ENCODE assay signal across 2 cellular contexts in the genomic region with DNA sequence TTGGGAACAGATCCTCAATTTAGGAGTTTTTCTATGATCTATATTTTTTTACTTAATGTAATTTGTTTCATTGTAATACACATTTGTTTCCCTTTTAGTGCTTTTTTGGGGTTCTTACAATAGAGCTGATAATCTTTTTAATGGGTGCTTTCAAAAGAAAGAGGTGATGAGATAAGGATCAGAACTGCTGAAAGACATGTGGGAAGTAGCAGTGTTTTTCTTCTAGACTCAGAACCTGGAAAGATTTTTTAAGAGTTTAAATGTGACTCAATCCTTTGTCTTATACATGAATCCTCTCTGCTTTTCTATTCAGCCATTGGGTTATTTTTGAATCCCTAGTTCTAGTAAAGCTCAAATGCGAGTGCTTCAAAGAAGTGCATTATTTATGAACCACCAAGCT.
TF ChIP-seq lines count a peak whose summit lies in the region.

No MANE protein-coding gene starts in this region.

TF ChIP-seq in A549, 52 proteins besides CTCF, POLR2A, EP300 and RAD21 (continued from another document):
- TF ChIP-seq PHF8 (IDR thresholded peaks at IDR 0.05; ENCODE audit: borderline replicate concordance, low read depth) (no peak), EHF (CRISPR knock-in tag; IDR thresholded peaks at IDR 0.05) (no peak), KDM1A (IDR thresholded peaks at IDR 0.05; ENCODE audit: low read depth) (no peak), NPAS2 (CRISPR knock-in tag; IDR thresholded peaks at IDR 0.05; ENCODE audit: borderline replicate concordance) (no peak), ZFP36 (IDR thresholded peaks at IDR 0.05; ENCODE audit: borderline replicate concordance, partially characterized antibody) (no peak), JUN (IDR thresholded peaks at IDR 0.05) (no peak), CEBPB (IDR thresholded peaks at IDR 0.05) (no peak), MAZ (IDR thresholded peaks at IDR 0.05; ENCODE audit: borderline replicate concordance, low read depth, low read length) (no peak), POLR2AphosphoS2 (conservative IDR thresholded peaks at IDR 0.05; ENCODE audit: low read length) (no peak), HOXB13 (CRISPR knock-in tag; IDR thresholded peaks at IDR 0.05; ENCODE audit: low read depth) (no peak)
- TF ChIP-seq, protein P1, sequence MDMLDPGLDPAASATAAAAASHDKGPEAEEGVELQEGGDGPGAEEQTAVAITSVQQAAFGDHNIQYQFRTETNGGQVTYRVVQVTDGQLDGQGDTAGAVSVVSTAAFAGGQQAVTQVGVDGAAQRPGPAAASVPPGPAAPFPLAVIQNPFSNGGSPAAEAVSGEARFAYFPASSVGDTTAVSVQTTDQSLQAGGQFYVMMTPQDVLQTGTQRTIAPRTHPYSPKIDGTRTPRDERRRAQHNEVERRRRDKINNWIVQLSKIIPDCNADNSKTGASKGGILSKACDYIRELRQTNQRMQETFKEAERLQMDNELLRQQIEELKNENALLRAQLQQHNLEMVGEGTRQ (IDR thresholded peaks at IDR 0.05), result no peak

TF ChIP-seq in endothelial cell of umbilical vein, 7 proteins besides CTCF, POLR2A, EP300 and RAD21 (continued from another document):
- TF ChIP-seq, protein P2, sequence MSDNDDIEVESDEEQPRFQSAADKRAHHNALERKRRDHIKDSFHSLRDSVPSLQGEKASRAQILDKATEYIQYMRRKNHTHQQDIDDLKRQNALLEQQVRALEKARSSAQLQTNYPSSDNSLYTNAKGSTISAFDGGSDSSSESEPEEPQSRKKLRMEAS (IDR thresholded peaks at IDR 0.05; ENCODE audit: insufficient read depth, insufficient read length), result no peak
- TF ChIP-seq FOS (IDR thresholded peaks at IDR 0.05; ENCODE audit: borderline replicate concordance, insufficient read depth, low read length), result no peak
- no peak for TF ChIP-seq EZH2 (IDR thresholded peaks at IDR 0.05; ENCODE audit: borderline replicate concordance, low read depth, low read length, severe bottlenecking)
- no peak for TF ChIP-seq MYC (IDR thresholded peaks at IDR 0.05; ENCODE audit: low read depth, low read length)
TF ChIP-seq in endothelial cell of umbilical vein: peak in this region for 0.
